ENCODE assay signal across 22 cellular contexts in the genomic region with DNA sequence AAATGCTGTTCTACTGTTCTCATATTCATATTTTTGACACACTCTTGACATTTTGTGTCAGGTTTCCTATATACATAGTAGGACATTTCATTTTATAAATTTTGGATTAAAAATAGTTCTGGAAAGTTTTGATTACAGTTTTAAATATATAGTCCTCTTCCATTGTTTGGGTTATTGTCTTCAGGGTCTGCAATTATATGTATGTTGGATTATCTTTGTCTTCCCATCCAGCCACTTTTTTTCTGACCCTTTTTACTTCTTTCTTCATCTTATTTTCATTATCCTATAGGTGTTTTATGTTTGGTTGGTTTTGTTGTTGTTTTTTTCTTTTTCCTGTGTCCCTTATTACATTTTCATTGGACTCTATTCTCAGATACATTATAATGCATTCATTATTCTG.
"Had no signal": no experiment of that assay in that cellular context is flagged by ENCODE, and none has a peak within 500 bp of the region (broad histone marks: within the 10 kb centered on the region; RNA-seq: fewer than 3 reads in every experiment).

No MANE protein-coding gene starts in this region.

- H3K4me2 ChIP-seq: KMS-11 had no signal

- H3K4me1 ChIP-seq: SJSA1 had no signal

- H3K9me3 ChIP-seq: SJSA1 had no signal

- H3K36me3 ChIP-seq: SJSA1 had no signal

- H3K27ac ChIP-seq: KMS-11, SJSA1, SK-N-MC had no signal

- H3K27me3 ChIP-seq: SJSA1 had no signal

- H3K9ac ChIP-seq: KMS-11 had no signal

- ATAC-seq: HepG2 had no signal

- H3K4me3 ChIP-seq: SJSA1, SK-N-MC had no signal

- DNase-seq: IMR-90, Kasumi-1, MM.1S, NCI-H1092 treated with DMSO at 0.1 percent for 48 hours, NCI-H1436, NCI-H187, NCI-H2029, NCI-H2081 treated with DMSO at 0.1 percent for 48 hours, NCI-H2171, NCI-H226, NCI-H446, NCI-H510A, NCI-H524 treated with DMSO at 0.1 percent for 48 hours, NCI-H69, NCI-H774, Right ventricle myocardium superior, RPMI8226, SIG-M5 had no signal
